12 cellular contexts compared by ENCODE assay signal in the genomic region with DNA sequence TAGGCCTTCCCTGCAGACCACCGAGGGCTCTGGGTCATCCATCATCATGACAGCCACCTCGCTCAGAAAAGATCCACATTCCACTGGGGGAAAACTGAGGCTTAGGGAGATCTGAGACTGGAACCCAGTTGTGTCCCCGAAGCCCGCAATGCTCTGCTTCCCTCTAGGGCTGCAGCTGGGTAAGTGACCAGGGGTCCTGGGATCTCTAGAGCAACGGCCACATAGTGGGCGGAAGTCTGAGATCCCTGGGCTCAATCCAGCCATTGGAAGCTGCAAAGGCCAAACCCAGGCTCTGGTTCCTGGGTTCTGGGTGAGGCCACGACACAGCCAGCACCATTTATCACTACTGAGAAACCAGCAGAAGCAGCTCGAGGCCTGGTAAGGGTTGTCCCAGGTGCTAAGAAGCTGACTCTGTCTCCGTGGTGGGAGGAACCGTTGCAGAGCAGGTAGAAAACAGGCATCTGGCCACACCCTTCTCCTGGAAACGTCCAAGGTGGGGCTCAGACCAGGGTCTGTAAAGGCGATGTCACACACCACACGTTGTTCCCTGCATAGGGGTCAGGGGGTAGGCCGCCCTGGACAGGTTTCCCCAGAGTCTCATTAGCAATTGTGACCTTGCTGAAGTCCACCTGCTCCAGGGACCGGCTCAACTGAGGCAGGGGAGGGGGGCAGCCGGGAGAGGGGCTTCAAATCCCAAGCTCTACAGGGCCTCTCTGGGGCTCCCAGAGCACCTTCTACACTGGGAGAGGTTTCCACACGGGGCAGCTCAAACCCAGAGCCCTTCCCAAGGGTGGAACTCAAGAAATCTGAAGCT. TPM values are rescaled to one million over a fixed set of nuclear protein-coding genes. Genes with fewer than 3 reads are reported as not detected.
DNase-seq lines count a peak whose midpoint lies in the region; ATAC-seq and TF ChIP-seq lines count a peak whose summit lies in the region.
"Had no signal": no experiment of that assay in that cellular context is flagged by ENCODE, and none has a peak within 500 bp of the region (broad histone marks: within the 10 kb centered on the region; RNA-seq: fewer than 3 reads in every experiment).

No MANE protein-coding gene starts in this region.

- DNase-seq in activated effector memory CD4-positive, alpha-beta T cell treated with anti-CD3 and anti-CD28 coated beads, Interleukin-2, amount 50 U/mL, for 16 hours, result peak; percentile 68
- DNase-seq in activated effector memory CD4-positive, alpha-beta T cell treated with Interleukin-2 at 50 U/mL for 16 hours, result no peak
- no peak for DNase-seq in WTC11 (ENCODE audit: low spot score)
- no peak for DNase-seq in effector memory CD8-positive, alpha-beta T cell
- DNase-seq in suprapubic skin (ENCODE audit: low spot score in 2 of 2), result no peak
- no peak for DNase-seq in NCI-H524 (lab: John Stamatoyannopoulos, UW)
- no peak for DNase-seq in mesothelial cell of epicardium (ENCODE audit: low spot score in 2 of 2, unreplicated experiment in 2 of 2)
- DNase-seq: Calu3; effector CD4-positive, alpha-beta T cell; kidney; NCI-H1048 had no signal

- TF ChIP-seq EP300 in suprapubic skin (IDR thresholded peaks at IDR 0.05), result no peak

- H3K36me3 ChIP-seq in suprapubic skin, result no peaks in the 10 kb centered on the region

- H3K27me3 ChIP-seq in suprapubic skin, result peaks cover 10% of the 10 kb centered on the region

- H3K9me3 Mint-ChIP-seq in WTC11 (no peaks in the 10 kb centered on the region), mesothelial cell of epicardium (no peaks in the 10 kb centered on the region)
- H3K9me3 Mint-ChIP-seq in effector memory CD8-positive, alpha-beta T cell, result no peaks in the 10 kb centered on the region

- POLR2A ChIA-PET in WTC11 (lab: Charles Lee), result interaction anchor here (2.3 kb wide), 1 partner anchor 13 kb away, joined by 9 read pairs; no protein-coding TSS in a partner anchor

- CTCF ChIA-PET in WTC11 (lab: Charles Lee), result interaction anchor here (1.3 to 1.7 kb wide), 3 partner anchors 31 to 198 kb away, joined by 4 read pairs; no protein-coding TSS in a partner anchor

- H3K4me1 Mint-ChIP-seq in WTC11, result peaks cover 76% of the 10 kb centered on the region
- peaks cover 84 to 87% of the 10 kb centered on the region in 2 donors for H3K4me1 Mint-ChIP-seq in effector memory CD8-positive, alpha-beta T cell (ENCODE audit: low read depth in 2 of 2)
- peaks cover 46% of the 10 kb centered on the region for H3K4me1 Mint-ChIP-seq in mesothelial cell of epicardium

- 0 out of 2 replicates have a peak overlapping the region, but pooled peaks have one; percentile 77 for H3K4me3 Mint-ChIP-seq in WTC11
- peak overlapping the region; percentile 94 to 99 for H3K4me3 Mint-ChIP-seq in effector memory CD8-positive, alpha-beta T cell
- no peak overlapping the region for H3K4me3 Mint-ChIP-seq in mesothelial cell of epicardium

- H3K9me3 ChIP-seq in suprapubic skin, result no peaks in the 10 kb centered on the region

- H3K36me3 Mint-ChIP-seq in WTC11 (peaks cover 5% of the 10 kb centered on the region; the same call in 1 of the 2 replicates), mesothelial cell of epicardium (no peaks in the 10 kb centered on the region)
- peaks cover 98% of the 10 kb centered on the region for H3K36me3 Mint-ChIP-seq in effector memory CD8-positive, alpha-beta T cell (ENCODE audit: insufficient read depth)

- ATAC-seq in WTC11, result no peak
- no peak for ATAC-seq in effector memory CD8-positive, alpha-beta T cell (replicated peaks)
- ATAC-seq in GM21367 (IDR thresholded peaks at IDR 0.05; ENCODE audit: unreplicated experiment), result no peak

- peaks cover 72% of the 10 kb centered on the region for H3K4me1 ChIP-seq in suprapubic skin

- no peak for TF ChIP-seq CTCF in WTC11 (IDR thresholded peaks at IDR 0.05)
- TF ChIP-seq CTCF in suprapubic skin (IDR thresholded peaks at IDR 0.05), result no peak
- TF ChIP-seq CTCF in mesothelial cell of epicardium (IDR thresholded peaks at IDR 0.05; ENCODE audit: unreplicated experiment), result no peak

- H3K27me3 Mint-ChIP-seq in WTC11 (ENCODE audit: low read depth) (no peaks in the 10 kb centered on the region), mesothelial cell of epicardium (ENCODE audit: low read depth) (no peaks in the 10 kb centered on the region)
- no peaks in the 10 kb centered on the region for H3K27me3 Mint-ChIP-seq in effector memory CD8-positive, alpha-beta T cell

- TF ChIP-seq POLR2A in suprapubic skin (IDR thresholded peaks at IDR 0.05), result no peak

- peak overlapping the region; percentile 67 for H3K27ac ChIP-seq in suprapubic skin

- 45% methylated on average over 12 of the region's 17 CpGs for WGBS in suprapubic skin

- H3K27ac Mint-ChIP-seq in WTC11, result no peak overlapping the region; the same call in 1 of the 2 replicates
- peak overlapping the region; percentile 99 for H3K27ac Mint-ChIP-seq in effector memory CD8-positive, alpha-beta T cell
- no peak overlapping the region for H3K27ac Mint-ChIP-seq in mesothelial cell of epicardium

- H3K4me3 ChIP-seq in suprapubic skin, result no peak overlapping the region

TF ChIP-seq in WTC11, 78 proteins besides CTCF, POLR2A, EP300 and RAD21:
- TF ChIP-seq SP1 (CRISPR knock-in tag; conservative IDR thresholded peaks at IDR 0.05) (no peak), SMAD4 (CRISPR knock-in tag; IDR thresholded peaks at IDR 0.05) (no peak), FOXP1 (CRISPR knock-in tag; IDR thresholded peaks at IDR 0.05; ENCODE audit: borderline replicate concordance) (no peak), ZNF232 (CRISPR knock-in tag; IDR thresholded peaks at IDR 0.05) (no peak), TP53 (CRISPR knock-in tag; IDR thresholded peaks at IDR 0.05) (no peak), ZNF671 (CRISPR knock-in tag; IDR thresholded peaks at IDR 0.05) (no peak), CREB1 (CRISPR knock-in tag; IDR thresholded peaks at IDR 0.05) (no peak), NFE2L1 (CRISPR knock-in tag; IDR thresholded peaks at IDR 0.05) (no peak), ZNF396 (CRISPR knock-in tag; IDR thresholded peaks at IDR 0.05; ENCODE audit: borderline replicate concordance) (no peak), ZBTB21 (CRISPR knock-in tag; IDR thresholded peaks at IDR 0.05; ENCODE audit: borderline replicate concordance) (no peak)
- TF ChIP-seq, protein P1, sequence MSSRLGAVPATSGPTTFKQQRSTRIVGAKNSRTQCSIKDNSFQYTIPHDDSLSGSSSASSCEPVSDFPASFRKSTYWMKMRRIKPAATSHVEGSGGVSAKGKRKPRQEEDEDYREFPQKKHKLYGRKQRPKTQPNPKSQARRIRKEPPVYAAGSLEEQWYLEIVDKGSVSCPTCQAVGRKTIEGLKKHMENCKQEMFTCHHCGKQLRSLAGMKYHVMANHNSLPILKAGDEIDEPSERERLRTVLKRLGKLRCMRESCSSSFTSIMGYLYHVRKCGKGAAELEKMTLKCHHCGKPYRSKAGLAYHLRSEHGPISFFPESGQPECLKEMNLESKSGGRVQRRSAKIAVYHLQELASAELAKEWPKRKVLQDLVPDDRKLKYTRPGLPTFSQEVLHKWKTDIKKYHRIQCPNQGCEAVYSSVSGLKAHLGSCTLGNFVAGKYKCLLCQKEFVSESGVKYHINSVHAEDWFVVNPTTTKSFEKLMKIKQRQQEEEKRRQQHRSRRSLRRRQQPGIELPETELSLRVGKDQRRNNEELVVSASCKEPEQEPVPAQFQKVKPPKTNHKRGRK (CRISPR knock-in tag; IDR thresholded peaks at IDR 0.05; ENCODE audit: borderline replicate concordance), result no peak
- TF ChIP-seq, protein P2, sequence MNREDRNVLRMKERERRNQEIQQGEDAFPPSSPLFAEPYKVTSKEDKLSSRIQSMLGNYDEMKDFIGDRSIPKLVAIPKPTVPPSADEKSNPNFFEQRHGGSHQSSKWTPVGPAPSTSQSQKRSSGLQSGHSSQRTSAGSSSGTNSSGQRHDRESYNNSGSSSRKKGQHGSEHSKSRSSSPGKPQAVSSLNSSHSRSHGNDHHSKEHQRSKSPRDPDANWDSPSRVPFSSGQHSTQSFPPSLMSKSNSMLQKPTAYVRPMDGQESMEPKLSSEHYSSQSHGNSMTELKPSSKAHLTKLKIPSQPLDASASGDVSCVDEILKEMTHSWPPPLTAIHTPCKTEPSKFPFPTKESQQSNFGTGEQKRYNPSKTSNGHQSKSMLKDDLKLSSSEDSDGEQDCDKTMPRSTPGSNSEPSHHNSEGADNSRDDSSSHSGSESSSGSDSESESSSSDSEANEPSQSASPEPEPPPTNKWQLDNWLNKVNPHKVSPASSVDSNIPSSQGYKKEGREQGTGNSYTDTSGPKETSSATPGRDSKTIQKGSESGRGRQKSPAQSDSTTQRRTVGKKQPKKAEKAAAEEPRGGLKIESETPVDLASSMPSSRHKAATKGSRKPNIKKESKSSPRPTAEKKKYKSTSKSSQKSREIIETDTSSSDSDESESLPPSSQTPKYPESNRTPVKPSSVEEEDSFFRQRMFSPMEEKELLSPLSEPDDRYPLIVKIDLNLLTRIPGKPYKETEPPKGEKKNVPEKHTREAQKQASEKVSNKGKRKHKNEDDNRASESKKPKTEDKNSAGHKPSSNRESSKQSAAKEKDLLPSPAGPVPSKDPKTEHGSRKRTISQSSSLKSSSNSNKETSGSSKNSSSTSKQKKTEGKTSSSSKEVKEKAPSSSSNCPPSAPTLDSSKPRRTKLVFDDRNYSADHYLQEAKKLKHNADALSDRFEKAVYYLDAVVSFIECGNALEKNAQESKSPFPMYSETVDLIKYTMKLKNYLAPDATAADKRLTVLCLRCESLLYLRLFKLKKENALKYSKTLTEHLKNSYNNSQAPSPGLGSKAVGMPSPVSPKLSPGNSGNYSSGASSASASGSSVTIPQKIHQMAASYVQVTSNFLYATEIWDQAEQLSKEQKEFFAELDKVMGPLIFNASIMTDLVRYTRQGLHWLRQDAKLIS (CRISPR knock-in tag; IDR thresholded peaks at IDR 0.05; ENCODE audit: borderline replicate concordance), result no peak

RNA-seq across cellular contexts. Expression of a gene that starts 38.6 kb away (rescaled TPM):
- total RNA-seq in WTC11 (2021) (6.7 to 9.1 TPM (median 7.2 TPM) in 3 replicates), suprapubic skin (10 to 100 TPM; 35.9 to 53.8 (median 47.5) TPM), mesothelial cell of epicardium (11.6 to 12.3 TPM (median 11.8 TPM) in 3 replicates)

Comparison
In these comparisons a context has a peak if more than half of its experiments do, and no peak if none do; other contexts are left out.
1. H3K27ac Mint-ChIP-seq: peak in effector memory CD8-positive, alpha-beta T cell (2 of 2); none in WTC11 (single experiment) and mesothelial cell of epicardium (single experiment).